ENCODE assay signal across 1 cellular context in genomic region chr12:56104109-56104814, GRCh38.
TF ChIP-seq lines count a peak whose summit lies in the region.

PA2G4 (plus strand) TSS chr12:56104559; CDS start chr12:56104738, 179 bp downstream.

TF ChIP-seq in GM12878, 131 proteins besides CTCF, POLR2A, EP300 and RAD21 (continued from another document):
- TF ChIP-seq ELK1 (IDR thresholded peaks at IDR 0.05; ENCODE audit: low read depth, low read length), result peak; percentile 75; the same call in 1 of the 2 replicates
- TF ChIP-seq, protein P1, sequence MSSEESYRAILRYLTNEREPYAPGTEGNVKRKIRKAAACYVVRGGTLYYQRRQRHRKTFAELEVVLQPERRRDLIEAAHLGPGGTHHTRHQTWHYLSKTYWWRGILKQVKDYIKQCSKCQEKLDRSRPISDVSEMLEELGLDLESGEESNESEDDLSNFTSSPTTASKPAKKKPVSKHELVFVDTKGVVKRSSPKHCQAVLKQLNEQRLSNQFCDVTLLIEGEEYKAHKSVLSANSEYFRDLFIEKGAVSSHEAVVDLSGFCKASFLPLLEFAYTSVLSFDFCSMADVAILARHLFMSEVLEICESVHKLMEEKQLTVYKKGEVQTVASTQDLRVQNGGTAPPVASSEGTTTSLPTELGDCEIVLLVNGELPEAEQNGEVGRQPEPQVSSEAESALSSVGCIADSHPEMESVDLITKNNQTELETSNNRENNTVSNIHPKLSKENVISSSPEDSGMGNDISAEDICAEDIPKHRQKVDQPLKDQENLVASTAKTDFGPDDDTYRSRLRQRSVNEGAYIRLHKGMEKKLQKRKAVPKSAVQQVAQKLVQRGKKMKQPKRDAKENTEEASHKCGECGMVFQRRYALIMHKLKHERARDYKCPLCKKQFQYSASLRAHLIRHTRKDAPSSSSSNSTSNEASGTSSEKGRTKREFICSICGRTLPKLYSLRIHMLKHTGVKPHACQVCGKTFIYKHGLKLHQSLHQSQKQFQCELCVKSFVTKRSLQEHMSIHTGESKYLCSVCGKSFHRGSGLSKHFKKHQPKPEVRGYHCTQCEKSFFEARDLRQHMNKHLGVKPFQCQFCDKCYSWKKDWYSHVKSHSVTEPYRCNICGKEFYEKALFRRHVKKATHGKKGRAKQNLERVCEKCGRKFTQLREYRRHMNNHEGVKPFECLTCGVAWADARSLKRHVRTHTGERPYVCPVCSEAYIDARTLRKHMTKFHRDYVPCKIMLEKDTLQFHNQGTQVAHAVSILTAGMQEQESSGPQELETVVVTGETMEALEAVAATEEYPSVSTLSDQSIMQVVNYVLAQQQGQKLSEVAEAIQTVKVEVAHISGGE (CRISPR knock-in tag; IDR thresholded peaks at IDR 0.05), result no peak
- no peak; the same call in 1 of the 2 replicates for TF ChIP-seq GATAD2B (conservative IDR thresholded peaks at IDR 0.05; ENCODE audit: low read depth)
- TF ChIP-seq, protein P2, sequence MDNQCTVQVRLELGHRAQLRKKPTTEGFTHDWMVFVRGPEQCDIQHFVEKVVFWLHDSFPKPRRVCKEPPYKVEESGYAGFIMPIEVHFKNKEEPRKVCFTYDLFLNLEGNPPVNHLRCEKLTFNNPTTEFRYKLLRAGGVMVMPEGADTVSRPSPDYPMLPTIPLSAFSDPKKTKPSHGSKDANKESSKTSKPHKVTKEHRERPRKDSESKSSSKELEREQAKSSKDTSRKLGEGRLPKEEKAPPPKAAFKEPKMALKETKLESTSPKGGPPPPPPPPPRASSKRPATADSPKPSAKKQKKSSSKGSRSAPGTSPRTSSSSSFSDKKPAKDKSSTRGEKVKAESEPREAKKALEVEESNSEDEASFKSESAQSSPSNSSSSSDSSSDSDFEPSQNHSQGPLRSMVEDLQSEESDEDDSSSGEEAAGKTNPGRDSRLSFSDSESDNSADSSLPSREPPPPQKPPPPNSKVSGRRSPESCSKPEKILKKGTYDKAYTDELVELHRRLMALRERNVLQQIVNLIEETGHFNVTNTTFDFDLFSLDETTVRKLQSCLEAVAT (IDR thresholded peaks at IDR 0.05), result peak; percentile 56; the same call in 1 of the 2 replicates
- TF ChIP-seq IRF4 (IDR thresholded peaks at IDR 0.05; ENCODE audit: low read depth, low read length), result 0 out of 2 replicates have a peak, but pooled peaks have one; percentile 2
- TF ChIP-seq STAT3 (IDR thresholded peaks at IDR 0.05; ENCODE audit: low read depth, low read length), result no peak
- no peak; the same call in 1 of the 2 replicates for TF ChIP-seq IRF5 (IDR thresholded peaks at IDR 0.05; ENCODE audit: borderline replicate concordance)
- TF ChIP-seq YY1 (IDR thresholded peaks at IDR 0.05; ENCODE audit: low read depth, low read length), result peak; percentile 77
- peak in 1 of 2 experiments; percentile 77; a peak in 2 of 4 replicates for TF ChIP-seq ETV6 (conservative IDR thresholded peaks at IDR 0.05 in 1 of 2, IDR thresholded peaks at IDR 0.05 in 1 of 2; ENCODE audit: borderline replicate concordance in 1 of 2, low read depth in 1 of 2)
- peak; percentile 60; the same call in 1 of the 2 replicates for TF ChIP-seq TAF1 (IDR thresholded peaks at IDR 0.05; ENCODE audit: borderline replicate concordance, low read depth, low read length)
- TF ChIP-seq, protein P3, sequence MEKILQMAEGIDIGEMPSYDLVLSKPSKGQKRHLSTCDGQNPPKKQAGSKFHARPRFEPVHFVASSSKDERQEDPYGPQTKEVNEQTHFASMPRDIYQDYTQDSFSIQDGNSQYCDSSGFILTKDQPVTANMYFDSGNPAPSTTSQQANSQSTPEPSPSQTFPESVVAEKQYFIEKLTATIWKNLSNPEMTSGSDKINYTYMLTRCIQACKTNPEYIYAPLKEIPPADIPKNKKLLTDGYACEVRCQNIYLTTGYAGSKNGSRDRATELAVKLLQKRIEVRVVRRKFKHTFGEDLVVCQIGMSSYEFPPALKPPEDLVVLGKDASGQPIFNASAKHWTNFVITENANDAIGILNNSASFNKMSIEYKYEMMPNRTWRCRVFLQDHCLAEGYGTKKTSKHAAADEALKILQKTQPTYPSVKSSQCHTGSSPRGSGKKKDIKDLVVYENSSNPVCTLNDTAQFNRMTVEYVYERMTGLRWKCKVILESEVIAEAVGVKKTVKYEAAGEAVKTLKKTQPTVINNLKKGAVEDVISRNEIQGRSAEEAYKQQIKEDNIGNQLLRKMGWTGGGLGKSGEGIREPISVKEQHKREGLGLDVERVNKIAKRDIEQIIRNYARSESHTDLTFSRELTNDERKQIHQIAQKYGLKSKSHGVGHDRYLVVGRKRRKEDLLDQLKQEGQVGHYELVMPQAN (conservative IDR thresholded peaks at IDR 0.05), result peak; percentile 80; the same call in 1 of the 2 replicates
- TF ChIP-seq ZBTB40 (IDR thresholded peaks at IDR 0.05; ENCODE audit: borderline replicate concordance), result peak; percentile 75; the same call in 1 of the 2 replicates
- TF ChIP-seq NFXL1 (IDR thresholded peaks at IDR 0.05; ENCODE audit: borderline replicate concordance), result no peak
- TF ChIP-seq, protein P4, sequence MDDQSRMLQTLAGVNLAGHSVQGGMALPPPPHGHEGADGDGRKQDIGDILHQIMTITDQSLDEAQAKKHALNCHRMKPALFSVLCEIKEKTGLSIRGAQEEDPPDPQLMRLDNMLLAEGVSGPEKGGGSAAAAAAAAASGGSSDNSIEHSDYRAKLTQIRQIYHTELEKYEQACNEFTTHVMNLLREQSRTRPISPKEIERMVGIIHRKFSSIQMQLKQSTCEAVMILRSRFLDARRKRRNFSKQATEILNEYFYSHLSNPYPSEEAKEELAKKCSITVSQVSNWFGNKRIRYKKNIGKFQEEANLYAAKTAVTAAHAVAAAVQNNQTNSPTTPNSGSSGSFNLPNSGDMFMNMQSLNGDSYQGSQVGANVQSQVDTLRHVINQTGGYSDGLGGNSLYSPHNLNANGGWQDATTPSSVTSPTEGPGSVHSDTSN (IDR thresholded peaks at IDR 0.05; ENCODE audit: insufficient replicate concordance, low read depth, low read length), result no peak
- TF ChIP-seq ZSCAN29 (IDR thresholded peaks at IDR 0.05), result no peak
- TF ChIP-seq EGR1 (IDR thresholded peaks at IDR 0.05; ENCODE audit: borderline replicate concordance in 1 of 2, low read depth in 2 of 2, low read length in 2 of 2), result no peak
- TF ChIP-seq TBL1XR1 (IDR thresholded peaks at IDR 0.05; ENCODE audit: low read depth, low read length), result 0 out of 2 replicates have a peak, but pooled peaks have one; percentile 17
- TF ChIP-seq CREM (IDR thresholded peaks at IDR 0.05; ENCODE audit: low read depth), result peak; percentile 81
- peak; percentile 31; the same call in 1 of the 2 replicates for TF ChIP-seq JUND (IDR thresholded peaks at IDR 0.05; ENCODE audit: low read depth, low read length)
- no peak for TF ChIP-seq FOXM1 (IDR thresholded peaks at IDR 0.05; ENCODE audit: low read depth, low read length)
- TF ChIP-seq, protein P5, sequence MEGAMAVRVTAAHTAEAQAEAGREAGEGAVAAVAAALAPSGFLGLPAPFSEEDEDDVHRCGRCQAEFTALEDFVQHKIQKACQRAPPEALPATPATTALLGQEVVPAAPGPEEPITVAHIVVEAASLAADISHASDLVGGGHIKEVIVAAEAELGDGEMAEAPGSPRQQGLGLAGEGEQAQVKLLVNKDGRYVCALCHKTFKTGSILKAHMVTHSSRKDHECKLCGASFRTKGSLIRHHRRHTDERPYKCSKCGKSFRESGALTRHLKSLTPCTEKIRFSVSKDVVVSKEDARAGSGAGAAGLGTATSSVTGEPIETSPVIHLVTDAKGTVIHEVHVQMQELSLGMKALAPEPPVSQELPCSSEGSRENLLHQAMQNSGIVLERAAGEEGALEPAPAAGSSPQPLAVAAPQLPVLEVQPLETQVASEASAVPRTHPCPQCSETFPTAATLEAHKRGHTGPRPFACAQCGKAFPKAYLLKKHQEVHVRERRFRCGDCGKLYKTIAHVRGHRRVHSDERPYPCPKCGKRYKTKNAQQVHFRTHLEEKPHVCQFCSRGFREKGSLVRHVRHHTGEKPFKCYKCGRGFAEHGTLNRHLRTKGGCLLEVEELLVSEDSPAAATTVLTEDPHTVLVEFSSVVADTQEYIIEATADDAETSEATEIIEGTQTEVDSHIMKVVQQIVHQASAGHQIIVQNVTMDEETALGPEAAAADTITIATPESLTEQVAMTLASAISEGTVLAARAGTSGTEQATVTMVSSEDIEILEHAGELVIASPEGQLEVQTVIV (IDR thresholded peaks at IDR 0.05; ENCODE audit: borderline replicate concordance, partially characterized antibody), result no peak
- TF ChIP-seq KAT2A (conservative IDR thresholded peaks at IDR 0.05; ENCODE audit: control insufficient read depth, low read depth, low read length), result no peak
- TF ChIP-seq HDAC6 (IDR thresholded peaks at IDR 0.05; ENCODE audit: unreplicated experiment), result no peak
- no peak for TF ChIP-seq NR2C2 (IDR thresholded peaks at IDR 0.05; ENCODE audit: borderline replicate concordance, control insufficient read depth, insufficient read length, low read depth)
- no peak for TF ChIP-seq NFIC (IDR thresholded peaks at IDR 0.05; ENCODE audit: low read depth, low read length)
- TF ChIP-seq, protein P6, sequence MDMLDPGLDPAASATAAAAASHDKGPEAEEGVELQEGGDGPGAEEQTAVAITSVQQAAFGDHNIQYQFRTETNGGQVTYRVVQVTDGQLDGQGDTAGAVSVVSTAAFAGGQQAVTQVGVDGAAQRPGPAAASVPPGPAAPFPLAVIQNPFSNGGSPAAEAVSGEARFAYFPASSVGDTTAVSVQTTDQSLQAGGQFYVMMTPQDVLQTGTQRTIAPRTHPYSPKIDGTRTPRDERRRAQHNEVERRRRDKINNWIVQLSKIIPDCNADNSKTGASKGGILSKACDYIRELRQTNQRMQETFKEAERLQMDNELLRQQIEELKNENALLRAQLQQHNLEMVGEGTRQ (IDR thresholded peaks at IDR 0.05; ENCODE audit: borderline replicate concordance, low read depth, low read length), result no peak
- peak; percentile 100 for TF ChIP-seq IKZF2 (IDR thresholded peaks at IDR 0.05)
- peak; percentile 43; the same call in 1 of the 2 replicates for TF ChIP-seq TCF12 (IDR thresholded peaks at IDR 0.05; ENCODE audit: low read depth, low read length)
- no peak for TF ChIP-seq ZBED1 (IDR thresholded peaks at IDR 0.05; ENCODE audit: borderline replicate concordance)
- peak; percentile 52; the same call in 1 of the 2 replicates for TF ChIP-seq RB1 (IDR thresholded peaks at IDR 0.05; ENCODE audit: borderline replicate concordance)
- peak; percentile 71 for TF ChIP-seq GABPA (IDR thresholded peaks at IDR 0.05; ENCODE audit: low read depth)
- no peak for TF ChIP-seq SP1 (IDR thresholded peaks at IDR 0.05; ENCODE audit: low read depth, low read length)
- TF ChIP-seq ESRRA (IDR thresholded peaks at IDR 0.05; ENCODE audit: low read length), result peak; percentile 28; the same call in 1 of the 2 replicates
- TF ChIP-seq FOXK2 (IDR thresholded peaks at IDR 0.05), result no peak; the same call in 1 of the 2 replicates
- TF ChIP-seq TCF7 (IDR thresholded peaks at IDR 0.05; ENCODE audit: borderline replicate concordance), result no peak
- TF ChIP-seq EZH2 (IDR thresholded peaks at IDR 0.05; ENCODE audit: borderline replicate concordance, control insufficient read depth, low read depth, low read length), result no peak
- TF ChIP-seq POLR2AphosphoS2 (IDR thresholded peaks at IDR 0.05; ENCODE audit: low read depth, low read length), result peak; percentile 76; the same call in 1 of the 2 replicates
- TF ChIP-seq BACH1 (IDR thresholded peaks at IDR 0.05; ENCODE audit: borderline replicate concordance), result peak; percentile 47; the same call in 1 of the 2 replicates
- 0 out of 2 replicates have a peak, but pooled peaks have one; percentile 40 for TF ChIP-seq MYB (IDR thresholded peaks at IDR 0.05; ENCODE audit: borderline replicate concordance, low read depth, low read length)
- peak; percentile 81; the same call in 1 of the 2 replicates for TF ChIP-seq LARP7 (IDR thresholded peaks at IDR 0.05)
- peak; percentile 91 for TF ChIP-seq POLR2AphosphoS5 (IDR thresholded peaks at IDR 0.05; ENCODE audit: low read length)
- peak; percentile 53; the same call in 1 of the 2 replicates for TF ChIP-seq SIN3A (IDR thresholded peaks at IDR 0.05; ENCODE audit: low read depth, low read length)
- TF ChIP-seq CHD4 (IDR thresholded peaks at IDR 0.05), result no peak
